ENCODE assay signal across 16 cellular contexts in genomic region chr21:38942617-38943245, GRCh38.
DNase-seq lines count a peak whose midpoint lies in the region; ATAC-seq, FAIRE-seq and TF ChIP-seq lines count a peak whose summit lies in the region.
"Had no signal": no experiment of that assay in that cellular context is flagged by ENCODE, and none has a peak within 500 bp of the region (broad histone marks: within the 10 kb centered on the region; RNA-seq: fewer than 3 reads in every experiment).

No MANE protein-coding gene starts in this region.

- no peaks in the 10 kb centered on the region for H3K79me1 ChIP-seq in H1 (ENCODE audit: low read depth, low read length)

- H3K9ac ChIP-seq in H1 (replicated peaks in 1 of 4; ENCODE audit: extremely low read depth in 1 of 4, low read depth in 3 of 4, low read length in 3 of 4) = no peak overlapping the region

- no peak overlapping the region for H3K56ac ChIP-seq in H1 (replicated peaks; ENCODE audit: insufficient read length, low read depth, low read length)

- intact Hi-C loops in prostate gland (cut with DNase I) = no loop called here

- H3K27me3 ChIP-seq in H1 (replicated peaks in 1 of 4; ENCODE audit: control insufficient read depth in 3 of 4, extremely low read depth in 1 of 4, insufficient read depth in 3 of 4, low read length in 3 of 4) = peaks cover 0 to 3% (median 1%) of the 10 kb centered on the region in 4 experiments; a peak in 2 of 7 replicates
- H3K27me3 ChIP-seq in prostate gland (replicated peaks; ENCODE audit: insufficient read depth) = no peaks in the 10 kb centered on the region

- no peak overlapping the region for H4K5ac ChIP-seq in H1 (ENCODE audit: insufficient read length, low read depth, low read length)

- H3K9me3 ChIP-seq in H1 (ENCODE audit: insufficient read depth in 2 of 2, low read depth in 1 of 2, low read length in 1 of 2) (no peaks in the 10 kb centered on the region), prostate gland (no peaks in the 10 kb centered on the region)

- H2AFZ ChIP-seq in H1 (ENCODE audit: low read length) = no peak overlapping the region

- H3K4me3 ChIP-seq in H1 (ENCODE audit: extremely low read depth in 1 of 4, insufficient read depth in 2 of 4, low read depth in 3 of 4, low read length in 4 of 4) (no peak overlapping the region), prostate gland (no peak overlapping the region)

- no peak overlapping the region for H3K23ac ChIP-seq in H1 (ENCODE audit: insufficient read length)

- TF ChIP-seq CTCF in H1 (IDR thresholded peaks at IDR 0.05; ENCODE audit: control extremely low read depth in 1 of 3, insufficient read depth in 1 of 3, low read depth in 1 of 3, low read length in 3 of 3) (no peak), prostate gland (IDR thresholded peaks at IDR 0.05) (no peak)

- no peak overlapping the region for H2BK15ac ChIP-seq in H1 (ENCODE audit: low read length)

- no peak overlapping the region for H2BK5ac ChIP-seq in H1 (ENCODE audit: low read depth, low read length)

- H3K4me2 ChIP-seq in H1 (ENCODE audit: insufficient read depth in 1 of 2, low read depth in 2 of 2, low read length in 2 of 2) = no peak overlapping the region

- H3K79me2 ChIP-seq in H1 (ENCODE audit: control insufficient read depth in 1 of 2, insufficient read depth in 2 of 2, low read length in 2 of 2) = no peaks in the 10 kb centered on the region

- H3K27ac ChIP-seq in H1 (ENCODE audit: low read depth, low read length) (no peak overlapping the region), prostate gland (no peak overlapping the region)

- H2BK120ac ChIP-seq in H1 (replicated peaks; ENCODE audit: low read depth, low read length) = no peak overlapping the region

- WGBS in H1 (ENCODE audit: extremely low coverage in 1 of 2, insufficient coverage in 1 of 2, insufficient read length in 1 of 2, insufficient replicate concordance in 2 of 2, low coverage in 1 of 2, low lambda C conversion rate in 2 of 2, missing lambda C conversion rate in 1 of 2), 2 experiments = 92% methylated on average over 11 of the region's 11 CpGs; no CpG with 5 or more reads in 1 of the 2 experiments
- 97% methylated on average over 11 of the region's 11 CpGs for WGBS in prostate gland

- H3K23me2 ChIP-seq in H1 (ENCODE audit: low read depth, low read length) = no peaks in the 10 kb centered on the region

- no peak overlapping the region for H4K91ac ChIP-seq in H1 (replicated peaks; ENCODE audit: insufficient read length, low read length)

- peaks cover 4 to 13% (median 7%) of the 10 kb centered on the region in 4 experiments for H3K4me1 ChIP-seq in H1 (replicated peaks in 1 of 4; ENCODE audit: control insufficient read depth in 3 of 4, insufficient read depth in 4 of 4, low read length in 3 of 4)
- H3K4me1 ChIP-seq in prostate gland (replicated peaks) = no peaks in the 10 kb centered on the region

- no peak overlapping the region for H3K14ac ChIP-seq in H1 (ENCODE audit: insufficient read length)

- no peak overlapping the region for H3K18ac ChIP-seq in H1 (ENCODE audit: extremely low read depth, low read length)

- no peak overlapping the region for H2BK20ac ChIP-seq in H1 (ENCODE audit: low read length)

- H2AK5ac ChIP-seq in H1 (ENCODE audit: low read depth, low read length) = no peak overlapping the region

- peak overlapping the region; percentile 75; the same call in 1 of the 2 replicates for H2BK12ac ChIP-seq in H1 (ENCODE audit: low read depth, low read length)

- POLR2A ChIA-PET in H1 (lab: Charles Lee; ENCODE audit: partially characterized antibody) = no interaction called here

- CTCF ChIA-PET in H1 (lab: Charles Lee; ENCODE audit: partially characterized antibody) = interaction anchor here (0.8 to 1.7 kb wide), 6 partner anchors 13 to 157 kb away, joined by 3 to 6 read pairs (median 4); no protein-coding TSS in a partner anchor

- no peak overlapping the region for H4K8ac ChIP-seq in H1 (ENCODE audit: extremely low read depth, insufficient read depth, low read length)

- ATAC-seq in GM21717 (IDR thresholded peaks at IDR 0.05; ENCODE audit: unreplicated experiment) (no peak), GM21367 (IDR thresholded peaks at IDR 0.05; ENCODE audit: unreplicated experiment) (no peak)

- TF ChIP-seq RAD21 in H1 (IDR thresholded peaks at IDR 0.05 in 1 of 2, conservative IDR thresholded peaks at IDR 0.05 in 1 of 2; ENCODE audit: low read depth in 2 of 2, low read length in 2 of 2) = no peak

- no peaks in the 10 kb centered on the region for H4K20me1 ChIP-seq in H1 (replicated peaks in 1 of 2; ENCODE audit: control insufficient read depth in 1 of 2, insufficient read depth in 2 of 2, low read length in 2 of 2)

- TF ChIP-seq EP300 in H1 (IDR thresholded peaks at IDR 0.05; ENCODE audit: borderline replicate concordance in 1 of 2, low read depth in 2 of 2, low read length in 2 of 2) = no peak

- DNase-seq in NCI-H187 treated with DMSO at 0.1 percent for 48 hours (lab: John Stamatoyannopoulos, UW) (peak; percentile 19), NCI-H187 (lab: John Stamatoyannopoulos, UW) (no peak), NCI-H748 (lab: John Stamatoyannopoulos, UW; ENCODE audit: unreplicated experiment) (peak; percentile 93), H1 (ENCODE audit: low read depth in 1 of 2, low spot score in 2 of 2) (no peak), prostate gland (ENCODE audit: low spot score) (no peak), MV-4-11 (lab: John Stamatoyannopoulos, UW) (no peak)
- DNase-seq: Calu3; KBM-7; NCI-H1048; NCI-H2107; NCI-H446 treated with DMSO at 0.1 percent for 48 hours; NK-92 treated with Interleukin-12 subunit alpha and Interleukin-12 subunit beta, amount 100 ng/mL, for 24 hours; T-helper 1 cell had no signal

- FAIRE-seq in H1 (lab: Jason Lieb, UNC) = no peak
- FAIRE-seq: H54 had no signal

- TF ChIP-seq POLR2A in H1 (IDR thresholded peaks at IDR 0.05; ENCODE audit: control extremely low read depth in 1 of 2, low read depth in 2 of 2, low read length in 2 of 2) (no peak), prostate gland (IDR thresholded peaks at IDR 0.05) (no peak)

- no peak overlapping the region for H3K4ac ChIP-seq in H1 (replicated peaks; ENCODE audit: insufficient read length, low read depth, low read length)

- no peaks in the 10 kb centered on the region for H3K36me3 ChIP-seq in H1 (ENCODE audit: control insufficient read depth in 2 of 4, insufficient read depth in 4 of 4, low read length in 3 of 4)
- no peaks in the 10 kb centered on the region for H3K36me3 ChIP-seq in prostate gland

TF ChIP-seq in H1, 55 proteins besides CTCF, POLR2A, EP300 and RAD21:
- TF ChIP-seq SP2 (IDR thresholded peaks at IDR 0.05; ENCODE audit: low read length) (no peak), KDM4A (IDR thresholded peaks at IDR 0.05; ENCODE audit: low read depth, low read length, severe bottlenecking) (no peak), ZNF274 (IDR thresholded peaks at IDR 0.05; ENCODE audit: borderline replicate concordance, extremely low read depth, low read length) (no peak), CBX5 (IDR thresholded peaks at IDR 0.05; ENCODE audit: low read depth, low read length) (no peak), GABPA (IDR thresholded peaks at IDR 0.05; ENCODE audit: borderline replicate concordance, insufficient read depth, low read length) (no peak), CREB1 (IDR thresholded peaks at IDR 0.05) (no peak), NRF1 (IDR thresholded peaks at IDR 0.05; ENCODE audit: low read depth, low read length) (no peak), MAX (IDR thresholded peaks at IDR 0.05) (no peak)

Comparison
In these comparisons a context has a peak if more than half of its experiments do, and no peak if none do; other contexts are left out.
1. DNase-seq: peak in NCI-H187 treated with DMSO at 0.1 percent for 48 hours (single experiment) and NCI-H748 (single experiment); none in NCI-H187 (0 of 2), H1 (0 of 2), prostate gland (single experiment) and MV-4-11 (single experiment).